ENCODE assay signal across 24 cellular contexts in the genomic region with DNA sequence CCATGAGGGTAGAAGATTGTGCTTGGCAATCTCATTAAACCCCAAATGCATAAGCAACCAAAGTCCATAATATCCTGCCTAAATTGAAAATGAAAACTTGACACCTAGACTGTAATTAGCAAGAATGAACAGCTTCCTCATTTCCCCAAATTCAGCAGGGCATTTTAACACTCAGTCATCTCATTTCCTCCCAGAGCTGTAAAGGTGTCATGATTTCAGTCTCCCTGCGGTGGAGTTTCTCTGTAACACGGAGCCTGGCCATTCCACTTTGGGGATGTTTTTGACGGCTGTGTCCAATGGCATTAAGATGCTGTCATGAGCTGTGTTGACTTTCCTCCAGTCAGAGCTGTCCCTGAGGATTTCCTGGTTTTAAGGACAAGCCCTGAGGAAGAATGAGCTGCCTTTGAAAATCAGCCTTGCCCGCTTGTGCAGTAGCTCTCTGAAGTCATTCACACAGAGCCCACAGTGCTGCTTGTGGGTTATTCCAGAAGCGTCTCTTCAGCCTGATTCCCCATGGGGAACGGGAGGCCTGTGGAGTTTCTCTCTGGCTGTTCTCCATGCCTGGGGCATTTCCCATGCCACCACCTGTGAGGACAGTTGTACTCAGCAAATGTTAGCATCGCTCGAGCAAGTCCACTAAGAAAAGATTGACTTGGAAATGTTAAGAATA.
"Had no signal": no experiment of that assay in that cellular context is flagged by ENCODE, and none has a peak within 500 bp of the region (broad histone marks: within the 10 kb centered on the region; RNA-seq: fewer than 3 reads in every experiment).

No MANE protein-coding gene starts in this region.

- H3K9me3 Mint-ChIP-seq: central memory CD8-positive, alpha-beta T cell; T-helper 2 cell treated with Interferon-gamma antibody and Interleukin-4, amounts not matched to agents 5 μg/mL and 100 μg/mL, for 36 hours had no signal

- DNase-seq: activated CD4-positive, alpha-beta T cell treated with anti-CD3 and anti-CD28 coated beads for 4 hours; activated CD4-positive, alpha-beta T cell treated with anti-CD3 and anti-CD28 coated beads, Interleukin-2, amount 50 U/mL, for 4 hours; activated effector memory CD4-positive, alpha-beta T cell treated with Interleukin-2 at 50 U/mL for 16 hours; activated naive CD4-positive, alpha-beta T cell treated with Interleukin-2 at 50 U/mL for 16 hours; activated T-cell treated with anti-CD3 and anti-CD28 coated beads for 4 hours; anterior cingulate cortex; colonic mucosa; effector CD8-positive, alpha-beta T cell; left ventricle myocardium inferior; mucosa of descending colon; small intestine; stimulated activated CD4-positive, alpha-beta T cell treated with anti-CD3 and anti-CD28 coated beads, Interleukin-4, amount 100 ng/mL, for 24 hours; stimulated activated naive CD8-positive, alpha-beta T cell treated with anti-CD3 and anti-CD28 coated beads, Interleukin-15, amount 100 ng/mL, for 72 hours; substantia nigra; upper lobe of right lung had no signal

- H3K36me3 Mint-ChIP-seq: activated naive CD8-positive, alpha-beta T cell; stimulated activated effector memory CD8-positive, alpha-beta T cell treated with anti-CD3 and anti-CD28 coated beads, Interleukin-12 subunit alpha, Interleukin-12 subunit beta, amount 100 ng/mL, for 72 hours had no signal

- H3K4me1 ChIP-seq: colonic mucosa, left ventricle myocardium inferior, upper lobe of right lung had no signal

- H3K36me3 ChIP-seq: colonic mucosa, left ventricle myocardium inferior, neutrophil, upper lobe of right lung had no signal

- H3K27ac Mint-ChIP-seq: activated naive CD8-positive, alpha-beta T cell; nephron; progenitor cell of endocrine pancreas; stimulated activated effector memory CD8-positive, alpha-beta T cell treated with anti-CD3 and anti-CD28 coated beads, Interleukin-12 subunit alpha, Interleukin-12 subunit beta, amount 100 ng/mL, for 72 hours; stimulated activated naive CD8-positive, alpha-beta T cell treated with anti-CD3 and anti-CD28 coated beads, Interleukin-15, amount 100 ng/mL, for 72 hours; T-helper 2 cell treated with Interferon-gamma antibody and Interleukin-4, amounts not matched to agents 5 μg/mL and 100 μg/mL, for 36 hours had no signal

- H3K4me1 Mint-ChIP-seq: central memory CD8-positive, alpha-beta T cell; nephron; stimulated activated effector memory CD8-positive, alpha-beta T cell treated with anti-CD3 and anti-CD28 coated beads, Interleukin-12 subunit alpha, Interleukin-12 subunit beta, amount 100 ng/mL, for 72 hours; stimulated activated naive CD8-positive, alpha-beta T cell treated with anti-CD3 and anti-CD28 coated beads, Interleukin-15, amount 100 ng/mL, for 72 hours had no signal

- H3K4me3 Mint-ChIP-seq: activated naive CD8-positive, alpha-beta T cell; central memory CD8-positive, alpha-beta T cell; nephron; stimulated activated effector memory CD8-positive, alpha-beta T cell treated with anti-CD3 and anti-CD28 coated beads, Interleukin-12 subunit alpha, Interleukin-12 subunit beta, amount 100 ng/mL, for 72 hours; stimulated activated naive CD8-positive, alpha-beta T cell treated with anti-CD3 and anti-CD28 coated beads, Interleukin-15, amount 100 ng/mL, for 72 hours; T-helper 2 cell treated with Interferon-gamma antibody and Interleukin-4, amounts not matched to agents 5 μg/mL and 100 μg/mL, for 36 hours had no signal

- ATAC-seq: mucosa of descending colon; sciatic nerve; stimulated activated effector memory CD8-positive, alpha-beta T cell treated with anti-CD3 and anti-CD28 coated beads, Interleukin-12 subunit alpha, Interleukin-12 subunit beta, amount 100 ng/mL, for 72 hours; stimulated activated naive CD8-positive, alpha-beta T cell treated with anti-CD3 and anti-CD28 coated beads, Interleukin-15, amount 100 ng/mL, for 72 hours; upper lobe of right lung had no signal

- H3K9me3 ChIP-seq: colonic mucosa, left ventricle myocardium inferior, mucosa of descending colon, neutrophil, upper lobe of right lung had no signal

- H3K27me3 Mint-ChIP-seq: activated naive CD8-positive, alpha-beta T cell; central memory CD8-positive, alpha-beta T cell; stimulated activated naive CD8-positive, alpha-beta T cell treated with anti-CD3 and anti-CD28 coated beads, Interleukin-15, amount 100 ng/mL, for 72 hours had no signal

- H3K27me3 ChIP-seq: colonic mucosa, neutrophil, upper lobe of right lung had no signal

- H3K4me3 ChIP-seq: colonic mucosa, left ventricle myocardium inferior, lung, mucosa of descending colon, upper lobe of right lung had no signal
